8 cellular contexts compared by ENCODE assay signal in the genomic region with DNA sequence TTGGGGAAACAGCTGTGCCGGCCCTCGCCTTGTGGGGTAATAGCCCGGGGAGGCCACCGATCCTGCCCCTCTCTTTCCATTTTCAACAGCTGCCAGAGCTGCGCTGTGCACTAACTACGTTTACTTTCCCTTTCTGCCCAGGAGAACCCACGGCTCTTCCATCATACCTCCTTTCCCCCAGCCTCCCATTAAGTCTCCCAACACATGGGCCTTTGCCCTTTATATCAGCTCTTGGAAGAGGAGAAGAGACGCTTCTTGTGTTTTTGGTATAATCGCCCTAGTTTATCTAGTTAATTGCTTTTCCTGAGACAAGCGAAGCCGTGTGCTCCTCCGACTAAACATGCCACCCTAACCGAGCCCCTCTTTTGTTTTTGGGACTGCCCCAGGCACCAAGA. TPM values are rescaled to one million over a fixed set of nuclear protein-coding genes. Genes with fewer than 3 reads are reported as not detected.
A peak's percentile ranks its signal among the peaks of the same experiment; 100 is the strongest.
DNase-seq lines count a peak whose midpoint lies in the region; ATAC-seq and TF ChIP-seq lines count a peak whose summit lies in the region.

No MANE protein-coding gene starts in this region.

- peak overlapping the region; percentile 78 for H3K4me3 ChIP-seq in GM12875 (ENCODE audit: low read depth, low read length)
- peak overlapping the region; percentile 64 for H3K4me3 ChIP-seq in iPS DF 6.9 (ENCODE audit: low read length)
- peak overlapping the region; percentile 81 to 97 (median 90) for H3K4me3 ChIP-seq in spleen

- H3K27me3 ChIP-seq in iPS DF 6.9 (ENCODE audit: control insufficient read depth, insufficient read depth, low read length) (no peaks in the 10 kb centered on the region), spleen (replicated peaks in 1 of 7) (no peaks in the 10 kb centered on the region)

- CTCF ChIA-PET in WTC11 (lab: Charles Lee) = interaction anchor here (0.8 to 7.8 kb wide), 19 partner anchors 10 to 777 kb away, joined by 3 to 82 read pairs (median 6); partner anchors contain the start of genes TBCC and TOMM6

- H3K9me3 Mint-ChIP-seq in WTC11 = no peaks in the 10 kb centered on the region

- TF ChIP-seq CTCF in GM12875 (IDR thresholded peaks at IDR 0.05; ENCODE audit: borderline replicate concordance, insufficient read depth, low read depth, low read length) (no peak), WTC11 (IDR thresholded peaks at IDR 0.05) (no peak), spleen (IDR thresholded peaks at IDR 0.05 in 8 of 11, conservative IDR thresholded peaks at IDR 0.05 in 3 of 11) (no peak)

- POLR2A ChIA-PET in WTC11 (lab: Charles Lee) = interaction anchor here (1.1 to 2.0 kb wide), 5 partner anchors 10 to 315 kb away, joined by 4 to 16 read pairs (median 8); partner anchors contain the start of gene RPL7L1

- peak; percentile 29 for ATAC-seq in HG03135 (IDR thresholded peaks at IDR 0.05; ENCODE audit: unreplicated experiment)
- no peak for ATAC-seq in WTC11
- no peak for ATAC-seq in GM19324 (IDR thresholded peaks at IDR 0.05; ENCODE audit: low FRiP score, unreplicated experiment)

- peak overlapping the region; percentile 90 for H3K4me3 Mint-ChIP-seq in WTC11

- intact Hi-C loops in spleen (cut with DNase I; ENCODE audit: low total_unique reads) = no loop called here

- WGBS in iPS DF 6.9 (ENCODE audit: insufficient coverage, insufficient read length) = no CpG with 5 or more reads among the region's 13 CpGs
- 0 to 1% (median 0%) methylated on average over 13 of the region's 13 CpGs for WGBS in spleen, 5 donors

- peak overlapping the region; percentile 71 for H3K27ac Mint-ChIP-seq in WTC11

- no peak overlapping the region for H3K27ac ChIP-seq in iPS DF 6.9 (ENCODE audit: low read length)
- H3K27ac ChIP-seq in spleen = peak overlapping the region; percentile 90 to 98 (median 98)

- H3K36me3 ChIP-seq in iPS DF 6.9 (ENCODE audit: control insufficient read depth, insufficient read depth, low read length) (no peaks in the 10 kb centered on the region), spleen (peaks cover 0 to 11% (median 0%) of the 10 kb centered on the region in 6 donors)

- peaks cover 8% of the 10 kb centered on the region for H3K4me1 Mint-ChIP-seq in WTC11

- no peaks in the 10 kb centered on the region for H3K4me1 ChIP-seq in iPS DF 6.9 (ENCODE audit: control insufficient read depth, insufficient read depth, low read length)
- H3K4me1 ChIP-seq in spleen = peaks cover 27 to 56% (median 44%) of the 10 kb centered on the region in 6 donors

- H3K9me3 ChIP-seq in iPS DF 6.9 (ENCODE audit: control insufficient read depth, insufficient read depth, low read length) (no peaks in the 10 kb centered on the region), spleen (no peaks in the 10 kb centered on the region)

- H3K36me3 Mint-ChIP-seq in WTC11 = peaks cover 12% of the 10 kb centered on the region; the same call in 1 of the 2 replicates

- peaks cover 4% of the 10 kb centered on the region; the same call in 1 of the 2 replicates for H3K27me3 Mint-ChIP-seq in WTC11 (ENCODE audit: low read depth)

- DNase-seq in WTC11 (ENCODE audit: low spot score) = no peak
- DNase-seq in iPS DF 6.9 (ENCODE audit: low read depth, low spot score) = no peak
- no peak for DNase-seq in spleen
- no peak for DNase-seq in hepatic stellate cell (ENCODE audit: low spot score)
- DNase-seq in epidermal melanocyte (ENCODE audit: insufficient read length, low spot score) = no peak

- TF ChIP-seq POLR2A in spleen (IDR thresholded peaks at IDR 0.05) = no peak

TF ChIP-seq in WTC11, 78 proteins besides CTCF, POLR2A, EP300 and RAD21:
- TF ChIP-seq HMGA2 (CRISPR knock-in tag; IDR thresholded peaks at IDR 0.05) = no peak
- TF ChIP-seq EMX1 (CRISPR knock-in tag; IDR thresholded peaks at IDR 0.05) = no peak
- no peak for TF ChIP-seq ZNF263 (CRISPR knock-in tag; IDR thresholded peaks at IDR 0.05; ENCODE audit: low read depth)
- TF ChIP-seq ZNF423 (CRISPR knock-in tag; IDR thresholded peaks at IDR 0.05) = no peak
- TF ChIP-seq ZNF512 (CRISPR knock-in tag; IDR thresholded peaks at IDR 0.05; ENCODE audit: borderline replicate concordance) = no peak
- no peak for TF ChIP-seq SP1 (CRISPR knock-in tag; conservative IDR thresholded peaks at IDR 0.05)
- TF ChIP-seq JAZF1 (CRISPR knock-in tag; IDR thresholded peaks at IDR 0.05) = no peak
- TF ChIP-seq SMAD3 (CRISPR knock-in tag; IDR thresholded peaks at IDR 0.05; ENCODE audit: borderline replicate concordance) = no peak
- TF ChIP-seq ATF1 (CRISPR knock-in tag; IDR thresholded peaks at IDR 0.05) = no peak
- TF ChIP-seq SMAD4 (CRISPR knock-in tag; IDR thresholded peaks at IDR 0.05) = no peak

RNA-seq across cellular contexts. Expression of gene UBR2, which starts 0.7 kb away (rescaled TPM):
- total RNA-seq in WTC11 (2021) = 16.4 to 18.8 TPM (median 17.1 TPM) in 3 replicates
- total RNA-seq in spleen = 10 to 100 TPM; 41.6 to 51.8 (median 46.1) TPM
- 1 to 10 TPM; 7.4 to 9.9 (median 7.7) TPM for polyA plus RNA-seq in spleen
